8 cellular contexts compared by ENCODE assay signal in genomic region chr9:97398999-97399758, GRCh38. TPM values are rescaled to one million over a fixed set of nuclear protein-coding genes. Genes with fewer than 3 reads are reported as not detected.
DNase-seq lines count a peak whose midpoint lies in the region; ATAC-seq and TF ChIP-seq lines count a peak whose summit lies in the region.

No MANE protein-coding gene starts in this region.

- no peaks in the 10 kb centered on the region for H4K20me1 ChIP-seq in SU-DHL-6 (ENCODE audit: low read depth, low read length)

- no peak overlapping the region for H3K9ac ChIP-seq in SU-DHL-6 (ENCODE audit: low read length)

- no peaks in the 10 kb centered on the region for H3K36me3 ChIP-seq in SU-DHL-6 (ENCODE audit: low read length)
- H3K36me3 ChIP-seq in left ventricle myocardium inferior: no peaks in the 10 kb centered on the region
- H3K36me3 ChIP-seq in sigmoid colon: no peaks in the 10 kb centered on the region

- TF ChIP-seq CTCF in GM12873 (IDR thresholded peaks at IDR 0.05; ENCODE audit: insufficient read depth, low read depth, low read length, missing control alignments): peak; percentile 100
- TF ChIP-seq CTCF in HL-60 (IDR thresholded peaks at IDR 0.05; ENCODE audit: insufficient read depth, low read length): peak; percentile 87
- peak; percentile 87 for TF ChIP-seq CTCF in SU-DHL-6 (IDR thresholded peaks at IDR 0.05; ENCODE audit: insufficient read depth, low read length, poor library complexity, severe bottlenecking)
- TF ChIP-seq CTCF in left ventricle myocardium inferior (IDR thresholded peaks at IDR 0.05; ENCODE audit: borderline replicate concordance): peak; percentile 97
- TF ChIP-seq CTCF in sigmoid colon (IDR thresholded peaks at IDR 0.05): peak; percentile 52 to 72 (median 63)

- H3K27ac ChIP-seq in HL-60 (replicated peaks) (no peak overlapping the region), SU-DHL-6 (ENCODE audit: low read depth, low read length) (no peak overlapping the region), left ventricle myocardium inferior (replicated peaks) (no peak overlapping the region), sigmoid colon (no peak overlapping the region)

- TF ChIP-seq POLR2A in sigmoid colon (IDR thresholded peaks at IDR 0.05): no peak

- peaks cover 8 to 15% of the 10 kb centered on the region in 2 donors for H3K9me3 Mint-ChIP-seq in activated naive CD4-positive, alpha-beta T cell treated with anti-CD3 and anti-CD28 coated beads, Interleukin-2, amount 50 U/mL, for 72 hours

- H3K36me3 Mint-ChIP-seq in activated naive CD4-positive, alpha-beta T cell treated with anti-CD3 and anti-CD28 coated beads, Interleukin-2, amount 50 U/mL, for 72 hours: peaks cover 6 to 9% of the 10 kb centered on the region in 2 donors

- TF ChIP-seq EP300 in sigmoid colon (IDR thresholded peaks at IDR 0.05): no peak

- peak overlapping the region in 1 of 2 donors; percentile 13 for H3K27ac Mint-ChIP-seq in activated naive CD4-positive, alpha-beta T cell treated with anti-CD3 and anti-CD28 coated beads, Interleukin-2, amount 50 U/mL, for 72 hours

- no peaks in the 10 kb centered on the region for H3F3A ChIP-seq in SU-DHL-6 (ENCODE audit: insufficient read depth)

- no peak overlapping the region for H2AFZ ChIP-seq in SU-DHL-6 (ENCODE audit: low read depth, low read length, severe bottlenecking)

- no peak overlapping the region for H3K4me2 ChIP-seq in SU-DHL-6 (ENCODE audit: low read depth, low read length, poor library complexity, severe bottlenecking)

- WGBS in sigmoid colon, 2 donors: 19 to 33% methylated on average over 20 of the region's 20 CpGs

- DNase-seq in HL-60 (ENCODE audit: low read depth in 1 of 2, low spot score in 1 of 2) (peak in 1 of 2 experiments; percentile 36), left ventricle myocardium inferior (peak; percentile 69), sigmoid colon (no peak), NCI-H2081 treated with DMSO at 0.1 percent for 48 hours (lab: John Stamatoyannopoulos, UW) (no peak)
- DNase-seq in activated naive CD4-positive, alpha-beta T cell treated with anti-CD3 and anti-CD28 coated beads, Interleukin-2, amount 50 U/mL, for 72 hours (ENCODE audit: low spot score in 2 of 2): peak; percentile 71 to 76

- H3K4me3 ChIP-seq in HL-60 (replicated peaks; ENCODE audit: insufficient read depth, low read length): no peak overlapping the region
- no peak overlapping the region for H3K4me3 ChIP-seq in SU-DHL-6 (ENCODE audit: insufficient read depth, low read length, poor library complexity, severe bottlenecking)
- no peak overlapping the region for H3K4me3 ChIP-seq in left ventricle myocardium inferior
- H3K4me3 ChIP-seq in sigmoid colon: no peak overlapping the region

- ATAC-seq in activated naive CD4-positive, alpha-beta T cell treated with anti-CD3 and anti-CD28 coated beads, Interleukin-2, amount 50 U/mL, for 72 hours: peak; percentile 7 to 65
- ATAC-seq in HG02852 (IDR thresholded peaks at IDR 0.05; ENCODE audit: unreplicated experiment): no peak

- intact Hi-C loops in left ventricle myocardium inferior (cut with micrococcal nuclease) (loop anchor here (5.0 kb wide), 1 partner anchor 542 kb away; no protein-coding TSS in a partner anchor), sigmoid colon (cut with DNase I) (loop anchor here (5.0 kb wide), 1 partner anchor 542 kb away; no protein-coding TSS in a partner anchor)

- H3K9me3 ChIP-seq in SU-DHL-6 (ENCODE audit: insufficient read depth, low read length) (no peaks in the 10 kb centered on the region), left ventricle myocardium inferior (replicated peaks) (peaks cover 18% of the 10 kb centered on the region), sigmoid colon (peaks cover 0 to 12% (median 4%) of the 10 kb centered on the region in 4 donors)

- no peaks in the 10 kb centered on the region for H3K4me1 ChIP-seq in left ventricle myocardium inferior
- H3K4me1 ChIP-seq in sigmoid colon: no peaks in the 10 kb centered on the region

- no peaks in the 10 kb centered on the region for H3K27me3 ChIP-seq in HL-60 (ENCODE audit: insufficient read depth, poor library complexity, severe bottlenecking)
- no peaks in the 10 kb centered on the region for H3K27me3 ChIP-seq in SU-DHL-6 (ENCODE audit: low read length)
- H3K27me3 ChIP-seq in left ventricle myocardium inferior (ENCODE audit: low read depth): no peaks in the 10 kb centered on the region
- H3K27me3 ChIP-seq in sigmoid colon: no peaks in the 10 kb centered on the region

- H3K9me2 ChIP-seq in SU-DHL-6 (replicated peaks; ENCODE audit: insufficient read depth, low read length): no peaks in the 10 kb centered on the region

- no peaks in the 10 kb centered on the region for H3K79me2 ChIP-seq in SU-DHL-6 (ENCODE audit: insufficient read depth, low read length)

RNA-seq across cellular contexts. Expression of gene TDRD7, which starts 12.7 kb away (rescaled TPM):
- 10 to 100 TPM in 1 of 2 donors, 1 to 10 TPM in 1; 5.0 to 12.2 TPM for total RNA-seq in activated naive CD4-positive, alpha-beta T cell treated with anti-CD3 and anti-CD28 coated beads, Interleukin-2, amount 50 U/mL, for 72 hours
- total RNA-seq in left ventricle myocardium inferior: 7.9 TPM
- 10 to 100 TPM; 10.5 to 20.9 (median 15.3) TPM for total RNA-seq in sigmoid colon
- polyA plus RNA-seq in sigmoid colon: 10 to 100 TPM; 15.5 to 25.7 (median 19.2) TPM

Comparison
In these comparisons a context has a peak if more than half of its experiments do, and no peak if none do; other contexts are left out.
1. DNase-seq: peak in activated naive CD4-positive, alpha-beta T cell treated with anti-CD3 and anti-CD28 coated beads, Interleukin-2, amount 50 U/mL, for 72 hours (2 of 2) and left ventricle myocardium inferior (single experiment); none in sigmoid colon (single experiment) and NCI-H2081 treated with DMSO at 0.1 percent for 48 hours (single experiment).
2. Peak in every context shown above with its lines, with median percentiles within 50 percentile points of each other: CTCF ChIP-seq.